12 cellular contexts compared by ENCODE assay signal in genomic region chr14:77830692-77831091, GRCh38.
"Had no signal": no experiment of that assay in that cellular context is flagged by ENCODE, and none has a peak within 500 bp of the region (broad histone marks: within the 10 kb centered on the region; RNA-seq: fewer than 3 reads in every experiment).

No MANE protein-coding gene starts in this region.

- H3K4me3 ChIP-seq: esophagus squamous epithelium, tibial artery had no signal

- H3K9me3 ChIP-seq: esophagus squamous epithelium, tibial artery had no signal

- DNase-seq: activated CD4-positive, alpha-beta memory T cell treated with anti-CD3 and anti-CD28 coated beads for 36 hours; activated CD4-positive, alpha-beta T cell treated with anti-CD3 and anti-CD28 coated beads for 36 hours; activated CD8-positive, alpha-beta memory T cell treated with anti-CD3 and anti-CD28 coated beads, Interleukin-2, amount 10 ng/mL, durations not matched to agents 7 days and 5 days; activated naive CD4-positive, alpha-beta T cell treated with anti-CD3 and anti-CD28 coated beads, Interleukin-2, amount 10 ng/mL, durations not matched to agents 7 days and 5 days; activated T-cell treated with anti-CD3 and anti-CD28 coated beads, Interleukin-2, amount 50 U/mL, for 1 hour; caudate nucleus; esophagus squamous epithelium; hippocampal formation; stimulated activated CD4-positive, alpha-beta T cell treated with anti-CD3 and anti-CD28 coated beads, Interleukin-1b, Interleukin-23, amount 100 ng/mL, for 48 hours; T-helper 17 cell; tibial artery had no signal

- H3K4me1 ChIP-seq: esophagus squamous epithelium, tibial artery had no signal

- H3K27ac Mint-ChIP-seq: activated CD4-positive, alpha-beta memory T cell treated with anti-CD3 and anti-CD28 coated beads for 36 hours; activated CD4-positive, alpha-beta T cell treated with anti-CD3 and anti-CD28 coated beads for 36 hours; activated CD8-positive, alpha-beta memory T cell treated with anti-CD3 and anti-CD28 coated beads, Interleukin-2, amount 10 ng/mL, durations not matched to agents 7 days and 5 days; activated naive CD4-positive, alpha-beta T cell treated with anti-CD3 and anti-CD28 coated beads, Interleukin-2, amount 10 ng/mL, durations not matched to agents 7 days and 5 days; nephron; T-helper 17 cell had no signal

- ATAC-seq: activated CD4-positive, alpha-beta T cell treated with anti-CD3 and anti-CD28 coated beads for 36 hours; activated CD8-positive, alpha-beta memory T cell treated with anti-CD3 and anti-CD28 coated beads, Interleukin-2, amount 10 ng/mL, durations not matched to agents 7 days and 5 days; T-helper 17 cell had no signal

- H3K27me3 ChIP-seq: esophagus squamous epithelium, tibial artery had no signal

- H3K4me3 Mint-ChIP-seq: activated CD4-positive, alpha-beta memory T cell treated with anti-CD3 and anti-CD28 coated beads for 36 hours; activated CD4-positive, alpha-beta T cell treated with anti-CD3 and anti-CD28 coated beads for 36 hours; activated CD8-positive, alpha-beta memory T cell treated with anti-CD3 and anti-CD28 coated beads, Interleukin-2, amount 10 ng/mL, durations not matched to agents 7 days and 5 days; activated naive CD4-positive, alpha-beta T cell treated with anti-CD3 and anti-CD28 coated beads, Interleukin-2, amount 10 ng/mL, durations not matched to agents 7 days and 5 days; nephron; T-helper 17 cell had no signal

- H3K9me3 Mint-ChIP-seq: activated CD4-positive, alpha-beta memory T cell treated with anti-CD3 and anti-CD28 coated beads for 36 hours; activated naive CD4-positive, alpha-beta T cell treated with anti-CD3 and anti-CD28 coated beads, Interleukin-2, amount 10 ng/mL, durations not matched to agents 7 days and 5 days; nephron had no signal

- H3K4me1 Mint-ChIP-seq: activated CD4-positive, alpha-beta T cell treated with anti-CD3 and anti-CD28 coated beads for 36 hours; activated CD8-positive, alpha-beta memory T cell treated with anti-CD3 and anti-CD28 coated beads, Interleukin-2, amount 10 ng/mL, durations not matched to agents 7 days and 5 days; activated naive CD4-positive, alpha-beta T cell treated with anti-CD3 and anti-CD28 coated beads, Interleukin-2, amount 10 ng/mL, durations not matched to agents 7 days and 5 days; nephron; T-helper 17 cell had no signal

- H3K36me3 Mint-ChIP-seq: activated CD8-positive, alpha-beta memory T cell treated with anti-CD3 and anti-CD28 coated beads, Interleukin-2, amount 10 ng/mL, durations not matched to agents 7 days and 5 days; activated naive CD4-positive, alpha-beta T cell treated with anti-CD3 and anti-CD28 coated beads, Interleukin-2, amount 10 ng/mL, durations not matched to agents 7 days and 5 days had no signal

- H3K27ac ChIP-seq: esophagus squamous epithelium, tibial artery had no signal

- H3K27me3 Mint-ChIP-seq: activated CD4-positive, alpha-beta memory T cell treated with anti-CD3 and anti-CD28 coated beads for 36 hours; activated CD4-positive, alpha-beta T cell treated with anti-CD3 and anti-CD28 coated beads for 36 hours; activated CD8-positive, alpha-beta memory T cell treated with anti-CD3 and anti-CD28 coated beads, Interleukin-2, amount 10 ng/mL, durations not matched to agents 7 days and 5 days; activated naive CD4-positive, alpha-beta T cell treated with anti-CD3 and anti-CD28 coated beads, Interleukin-2, amount 10 ng/mL, durations not matched to agents 7 days and 5 days; T-helper 17 cell had no signal
